8 cellular contexts compared by ENCODE assay signal in genomic region chr2:219689676-219690628, GRCh38.
A peak's percentile ranks its signal among the peaks of the same experiment; 100 is the strongest.
DNase-seq lines count a peak whose midpoint lies in the region; ATAC-seq, FAIRE-seq and TF ChIP-seq lines count a peak whose summit lies in the region.

No MANE protein-coding gene starts in this region.

- no peaks in the 10 kb centered on the region for H3K9me3 ChIP-seq in Peyer's patch
- H3K9me3 ChIP-seq in K562 (replicated peaks; ENCODE audit: control insufficient read depth, insufficient read depth, low read depth, low read length) = no peaks in the 10 kb centered on the region

- H3K9me1 ChIP-seq in K562 (ENCODE audit: control insufficient read depth, insufficient read depth, low read length) = no peaks in the 10 kb centered on the region

- intact Hi-C loops in K562 (cut with micrococcal nuclease) = loop anchor here (1.0 kb wide), 2 partner anchors 48 to 149 kb away; no protein-coding TSS in a partner anchor

- peaks cover 0 to under 1% (median 0%) of the 10 kb centered on the region in 4 donors for H3K4me1 ChIP-seq in Peyer's patch
- H3K4me1 ChIP-seq in K562 (replicated peaks in 1 of 2; ENCODE audit: control insufficient read depth in 2 of 2, insufficient read depth in 2 of 2, low read length in 2 of 2) = peaks cover 2 to 3% of the 10 kb centered on the region in 2 experiments; a peak in 2 of 5 replicates

- DNase-seq in HT-29 (ENCODE audit: low spot score) (peak; percentile 54), Peyer's patch (peak in 1 of 3 donors; percentile 70), K562 (ENCODE audit: extremely low read depth in 1 of 4, low spot score in 3 of 4) (peak; percentile 58 to 79 (median 58)), iPS-NIHi7 (ENCODE audit: extremely low spot score) (peak; percentile 61), NCI-H187 (lab: John Stamatoyannopoulos, UW) (no peak)
- DNase-seq in stimulated activated CD4-positive, alpha-beta T cell treated with anti-CD3 and anti-CD28 coated beads, Interleukin-2, amount 100 ng/mL, for 24 hours = peak; percentile 36 to 51

- TF ChIP-seq CTCF in C4-2B (conservative IDR thresholded peaks at IDR 0.05) = peak; percentile 86
- peak; percentile 40 to 76 (median 71) for TF ChIP-seq CTCF in Peyer's patch (IDR thresholded peaks at IDR 0.05)
- peak; percentile 59 to 77 (median 76); a peak in 5 of 6 replicates for TF ChIP-seq CTCF in K562 (IDR thresholded peaks at IDR 0.05 in 2 of 3, conservative IDR thresholded peaks at IDR 0.05 in 1 of 3; ENCODE audit: insufficient read depth in 2 of 3, low read depth in 1 of 3, low read length in 3 of 3)

- BruUV-seq in K562 (replicated peaks; lab: Mats Ljungman, UMichigan) = no TSS peak

- ATAC-seq in GM18511 (IDR thresholded peaks at IDR 0.05; ENCODE audit: unreplicated experiment) (peak; percentile 47), K562 (peak; percentile 74)

- H2AFZ ChIP-seq in K562 (ENCODE audit: low read depth, low read length) = 0 out of 2 replicates have a peak overlapping the region, but pooled peaks have one; percentile 19

- H3K4me2 ChIP-seq in K562 (ENCODE audit: insufficient read depth, low read length) = no peak overlapping the region

- POLR2A ChIA-PET in K562 (lab: Yijun Ruan, JAX) = interaction anchor here (0.6 to 1.1 kb wide), 4 partner anchors 16 to 211 kb away, joined by 3 to 5 read pairs (median 4); no protein-coding TSS in a partner anchor

- H3K27me3 ChIP-seq in Peyer's patch (no peaks in the 10 kb centered on the region), K562 (ENCODE audit: control insufficient read depth in 2 of 2, insufficient read depth in 2 of 2, low read length in 2 of 2) (no peaks in the 10 kb centered on the region)

- FAIRE-seq in K562 (lab: Jason Lieb, UNC) = peak; percentile 86

- H3K36me3 ChIP-seq in Peyer's patch (no peaks in the 10 kb centered on the region), K562 (ENCODE audit: control insufficient read depth, insufficient read depth, low read length) (no peaks in the 10 kb centered on the region)

- H3K79me2 ChIP-seq in K562 (ENCODE audit: control insufficient read depth, insufficient read depth, low read length) = no peaks in the 10 kb centered on the region

- H3K9ac ChIP-seq in K562 (ENCODE audit: insufficient read depth in 1 of 2, low read depth in 2 of 2, low read length in 2 of 2) = peak overlapping the region in 1 of 2 experiments; percentile 19; a peak in 1 of 4 replicates

- in situ Hi-C loops in K562 (cut with MboI) = loop anchor here (5.0 to 10.0 kb wide), 2 partner anchors 43 to 145 kb away; partner anchors contain the start of genes CHPF and TMEM198

- H3K27ac ChIP-seq in C4-2B = no peak overlapping the region
- no peak overlapping the region for H3K27ac ChIP-seq in Peyer's patch
- no peak overlapping the region for H3K27ac ChIP-seq in K562 (ENCODE audit: extremely low read depth, low read depth, low read length)

- peak; percentile 59 to 70 for TF ChIP-seq RAD21 in K562 (CRISPR knock-in tag; conservative IDR thresholded peaks at IDR 0.05 in 1 of 2, IDR thresholded peaks at IDR 0.05 in 1 of 2)

- no peak overlapping the region for H3K4me3 ChIP-seq in Peyer's patch
- no peak overlapping the region for H3K4me3 ChIP-seq in K562

- no peak for TF ChIP-seq POLR2A in Peyer's patch (IDR thresholded peaks at IDR 0.05)
- TF ChIP-seq POLR2A in K562 (conservative IDR thresholded peaks at IDR 0.05) = no peak

- CTCF ChIA-PET in K562 (lab: Yijun Ruan, JAX; ENCODE audit: low intra/inter-chr PET ratio) = interaction anchor here (0.6 to 2.2 kb wide), 5 partner anchors 8 to 908 kb away, joined by 3 to 22 read pairs (median 3); partner anchors contain the start of genes CHPF, CYP27A1 and TMEM198

- TF ChIP-seq EP300 in K562 (IDR thresholded peaks at IDR 0.05; ENCODE audit: low read length) = no peak

- H4K20me1 ChIP-seq in K562 (replicated peaks; ENCODE audit: control insufficient read depth, insufficient read depth, low read length) = no peaks in the 10 kb centered on the region

- 14% methylated on average over 16 of the region's 17 CpGs for WGBS in K562 (ENCODE audit: insufficient coverage, low coverage, missing lambda C conversion rate)

TF ChIP-seq in K562, 482 proteins besides CTCF, POLR2A, EP300 and RAD21:
- TF ChIP-seq DEAF1 (CRISPR knock-in tag; IDR thresholded peaks at IDR 0.05) = peak; percentile 38; the same call in 1 of the 2 replicates
- peak; percentile 17 for TF ChIP-seq DACH1 (IDR thresholded peaks at IDR 0.05; ENCODE audit: partially characterized antibody)
- no peak for TF ChIP-seq FOXJ3 (CRISPR knock-in tag; IDR thresholded peaks at IDR 0.05)
- peak; percentile 47; the same call in 1 of the 2 replicates for TF ChIP-seq SMC3 (conservative IDR thresholded peaks at IDR 0.05; ENCODE audit: insufficient read depth, low read depth, low read length)
- TF ChIP-seq CEBPB (tag; IDR thresholded peaks at IDR 0.05) = peak; percentile 57; the same call in 1 of the 2 replicates

Comparison
In these comparisons a context has a peak if more than half of its experiments do, and no peak if none do; other contexts are left out.
1. DNase-seq: peak in HT-29 (single experiment), K562 (4 of 4), iPS-NIHi7 (single experiment) and stimulated activated CD4-positive, alpha-beta T cell treated with anti-CD3 and anti-CD28 coated beads, Interleukin-2, amount 100 ng/mL, for 24 hours (2 of 2); none in NCI-H187 (0 of 2).
2. Peak in every context shown above with its lines, with median percentiles within 50 percentile points of each other: CTCF ChIP-seq.